ENCODE assay signal across 8 cellular contexts in genomic region chr19:4968462-4969291, GRCh38. TPM values are rescaled to one million over a fixed set of nuclear protein-coding genes. Genes with fewer than 3 reads are reported as not detected.
DNase-seq lines count a peak whose midpoint lies in the region; ATAC-seq and TF ChIP-seq lines count a peak whose summit lies in the region.

Gene KDM4B (plus strand): TSS chr19:4969113. CDS start chr19:5032891, 63,778 bp downstream.

- peak within 1 kb of the TSS; percentile 77 for H3K4me3 ChIP-seq in LNCaP clone FGC (ENCODE audit: low read depth, low read length)
- H3K4me3 ChIP-seq in fibroblast of mammary gland (ENCODE audit: control insufficient read depth, low read depth, low read length), result peak within 1 kb of the TSS; percentile 62

- no peak for TF ChIP-seq CTCF in LNCaP clone FGC (IDR thresholded peaks at IDR 0.05; ENCODE audit: control insufficient read depth, extremely low read depth, insufficient read depth)
- TF ChIP-seq CTCF in RWPE1 (conservative IDR thresholded peaks at IDR 0.05; ENCODE audit: low read depth), result no peak
- TF ChIP-seq CTCF in fibroblast of mammary gland (conservative IDR thresholded peaks at IDR 0.05; ENCODE audit: control insufficient read depth, insufficient read depth, low read depth, low read length), result no peak

- ATAC-seq in activated T-helper 17 cell treated with anti-CD3 and anti-CD28 coated beads, Interleukin-2, amount 50 U/mL, for 72 hours (replicated peaks), result peak; percentile 96
- ATAC-seq in natural killer cell treated with Interleukin-12 subunit alpha and Interleukin-12 subunit beta and Interleukin-15 and Interleukin-18, amount 100 ng/mL, for 72 hours, result peak; percentile 97 to 98
- peak; percentile 97 for ATAC-seq in stimulated activated naive CD8-positive, alpha-beta T cell treated with anti-CD3 and anti-CD28 coated beads, Interleukin-15, Interleukin-2, amounts not matched to agents 100 U/mL and 50 U/mL, for 24 hours

- H3K36me3 Mint-ChIP-seq in activated T-helper 17 cell treated with anti-CD3 and anti-CD28 coated beads, Interleukin-2, amount 50 U/mL, for 72 hours (ENCODE audit: low read depth), result peaks cover 38% of the 10 kb centered on the region
- H3K36me3 Mint-ChIP-seq in natural killer cell treated with Interleukin-12 subunit alpha and Interleukin-12 subunit beta and Interleukin-15 and Interleukin-18, amount 100 ng/mL, for 72 hours, result no peaks in the 10 kb centered on the region

- H3K9me3 Mint-ChIP-seq in activated T-helper 17 cell treated with anti-CD3 and anti-CD28 coated beads, Interleukin-2, amount 50 U/mL, for 72 hours, result no peaks in the 10 kb centered on the region
- no peaks in the 10 kb centered on the region for H3K9me3 Mint-ChIP-seq in natural killer cell treated with Interleukin-12 subunit alpha and Interleukin-12 subunit beta and Interleukin-15 and Interleukin-18, amount 100 ng/mL, for 72 hours

- peaks cover 28% of the 10 kb centered on the region for H3K4me1 Mint-ChIP-seq in activated T-helper 17 cell treated with anti-CD3 and anti-CD28 coated beads, Interleukin-2, amount 50 U/mL, for 72 hours
- H3K4me1 Mint-ChIP-seq in natural killer cell treated with Interleukin-12 subunit alpha and Interleukin-12 subunit beta and Interleukin-15 and Interleukin-18, amount 100 ng/mL, for 72 hours (ENCODE audit: low read depth in 2 of 2), result peaks cover 29 to 32% of the 10 kb centered on the region in 2 donors

- no peaks in the 10 kb centered on the region for H3K27me3 Mint-ChIP-seq in activated T-helper 17 cell treated with anti-CD3 and anti-CD28 coated beads, Interleukin-2, amount 50 U/mL, for 72 hours
- H3K27me3 Mint-ChIP-seq in natural killer cell treated with Interleukin-12 subunit alpha and Interleukin-12 subunit beta and Interleukin-15 and Interleukin-18, amount 100 ng/mL, for 72 hours, result no peaks in the 10 kb centered on the region

- peak within 1 kb of the TSS; percentile 96 for H3K27ac Mint-ChIP-seq in activated T-helper 17 cell treated with anti-CD3 and anti-CD28 coated beads, Interleukin-2, amount 50 U/mL, for 72 hours
- peak within 1 kb of the TSS; percentile 76 to 94 for H3K27ac Mint-ChIP-seq in natural killer cell treated with Interleukin-12 subunit alpha and Interleukin-12 subunit beta and Interleukin-15 and Interleukin-18, amount 100 ng/mL, for 72 hours

- H3K4me3 Mint-ChIP-seq in activated T-helper 17 cell treated with anti-CD3 and anti-CD28 coated beads, Interleukin-2, amount 50 U/mL, for 72 hours, result peak within 1 kb of the TSS; percentile 97
- H3K4me3 Mint-ChIP-seq in natural killer cell treated with Interleukin-12 subunit alpha and Interleukin-12 subunit beta and Interleukin-15 and Interleukin-18, amount 100 ng/mL, for 72 hours, result peak within 1 kb of the TSS; percentile 96

- POLR2A ChIA-PET in RWPE1 (lab: Yijun Ruan, JAX; ENCODE audit: low non-redundant PET), result interaction anchor here (0.7 kb wide), 1 partner anchor 12 kb away, joined by 3 read pairs; no protein-coding TSS in a partner anchor

- peak within 1 kb of the TSS; percentile 91 for H3K27ac ChIP-seq in RWPE1

- DNase-seq in Daoy (ENCODE audit: low read depth), result peak; percentile 100
- peak; percentile 99 for DNase-seq in GOT3 (lab: John Stamatoyannopoulos, UW)
- DNase-seq in LNCaP clone FGC (ENCODE audit: low read depth), result peak; percentile 98
- peak; percentile 99 for DNase-seq in RWPE1 (ENCODE audit: low spot score)
- DNase-seq in fibroblast of mammary gland (ENCODE audit: low read depth), result peak; percentile 99
- DNase-seq in natural killer cell treated with Interleukin-12 subunit alpha and Interleukin-12 subunit beta and Interleukin-15 and Interleukin-18, amount 100 ng/mL, for 72 hours (ENCODE audit: low spot score), result peak; percentile 100
- DNase-seq in stimulated activated naive CD8-positive, alpha-beta T cell treated with anti-CD3 and anti-CD28 coated beads, Interleukin-15, Interleukin-2, amounts not matched to agents 100 U/mL and 50 U/mL, for 24 hours, result peak; percentile 99

- CTCF ChIA-PET in RWPE1 (lab: Yijun Ruan, JAX), result no interaction called here

RNA-seq across cellular contexts. Expression of gene KDM4B, which starts in this region (rescaled TPM):
- 2.1 and 4.2 TPM in 2 replicates for total RNA-seq in Daoy (2014; rRNA removed; shearing (Covaris generic))
- total RNA-seq in activated T-helper 17 cell treated with anti-CD3 and anti-CD28 coated beads, Interleukin-2, amount 50 U/mL, for 72 hours, result 10 to 100 TPM; 33.8 to 83.5 TPM
- total RNA-seq in natural killer cell treated with Interleukin-12 subunit alpha and Interleukin-12 subunit beta and Interleukin-15 and Interleukin-18, amount 100 ng/mL, for 72 hours, result 10 to 100 TPM; 57.0 to 63.1 TPM

Comparison
In these comparisons a context has a peak if more than half of its experiments do, and no peak if none do; other contexts are left out.
1. Peak in every context shown above with its lines: DNase-seq, ATAC-seq, H3K4me3 ChIP-seq and H3K27ac ChIP-seq.